In the genomic region with DNA sequence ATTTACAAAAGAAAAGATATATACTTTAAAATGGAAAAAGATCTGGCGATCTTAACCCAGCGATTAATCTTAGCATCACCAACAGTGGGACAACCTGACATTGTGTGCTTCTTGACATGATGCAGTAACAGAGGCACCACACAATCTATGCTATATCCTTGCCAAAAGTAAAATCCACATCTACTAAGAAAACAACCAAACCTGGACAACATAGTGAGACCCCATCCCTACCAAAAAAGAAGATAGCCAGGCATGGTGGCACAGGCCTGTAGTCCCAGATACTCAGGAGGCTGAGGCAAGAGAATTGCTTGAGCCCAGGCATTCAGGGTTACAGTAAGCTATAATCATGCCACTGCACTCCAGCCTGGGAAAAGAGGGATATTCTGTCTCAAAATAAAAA, we compare ENCODE assay signal across 31 cellular contexts.
"Had no signal": no experiment of that assay in that cellular context is flagged by ENCODE, and none has a peak within 500 bp of the region (broad histone marks: within the 10 kb centered on the region; RNA-seq: fewer than 3 reads in every experiment).

No MANE protein-coding gene starts in this region.

- H3K4me3 Mint-ChIP-seq: activated CD4-positive, alpha-beta memory T cell treated with anti-CD3 and anti-CD28 coated beads for 36 hours; activated CD4-positive, alpha-beta T cell treated with anti-CD3 and anti-CD28 coated beads for 36 hours; activated CD4-positive, alpha-beta T cell treated with anti-CD3 and anti-CD28 coated beads, Interleukin-2, amount 10 ng/mL, durations not matched to agents 24 days and 14 days; activated CD8-positive, alpha-beta memory T cell treated with anti-CD3 and anti-CD28 coated beads, Interleukin-2, amount 10 ng/mL, durations not matched to agents 7 days and 5 days; activated CD8-positive, alpha-beta T cell treated with anti-CD3 and anti-CD28 coated beads, Interleukin-2, amount 10 ng/mL, durations not matched to agents 7 days and 5 days; activated naive CD4-positive, alpha-beta T cell treated with anti-CD3 and anti-CD28 coated beads for 36 hours; activated naive CD4-positive, alpha-beta T cell treated with anti-CD3 and anti-CD28 coated beads, Interleukin-2, amount 50 U/mL, for 24 hours; activated naive CD8-positive, alpha-beta T cell treated with anti-CD3 and anti-CD28 coated beads, Interleukin-2, amount 10 ng/mL, durations not matched to agents 7 days and 5 days; activated T-cell treated with anti-CD3 and anti-CD28 coated beads, Interleukin-2, amount 50 U/mL, for 4 hours; central memory CD8-positive, alpha-beta T cell; effector memory CD8-positive, alpha-beta T cell had no signal

- H3K27me3 Mint-ChIP-seq: activated CD4-positive, alpha-beta memory T cell treated with anti-CD3 and anti-CD28 coated beads for 36 hours; activated CD4-positive, alpha-beta T cell treated with anti-CD3 and anti-CD28 coated beads for 36 hours; activated CD4-positive, alpha-beta T cell treated with anti-CD3 and anti-CD28 coated beads, Interleukin-2, amount 10 ng/mL, durations not matched to agents 24 days and 14 days; activated CD8-positive, alpha-beta memory T cell treated with anti-CD3 and anti-CD28 coated beads, Interleukin-2, amount 10 ng/mL, durations not matched to agents 7 days and 5 days; activated naive CD4-positive, alpha-beta T cell treated with anti-CD3 and anti-CD28 coated beads, Interleukin-2, amount 50 U/mL, for 24 hours; activated naive CD8-positive, alpha-beta T cell treated with anti-CD3 and anti-CD28 coated beads, Interleukin-2, amount 10 ng/mL, durations not matched to agents 7 days and 5 days; central memory CD8-positive, alpha-beta T cell; effector memory CD8-positive, alpha-beta T cell had no signal

- H3K4me1 Mint-ChIP-seq: activated CD4-positive, alpha-beta T cell treated with anti-CD3 and anti-CD28 coated beads for 36 hours; activated CD4-positive, alpha-beta T cell treated with anti-CD3 and anti-CD28 coated beads, Interleukin-2, amount 10 ng/mL, durations not matched to agents 24 days and 14 days; activated CD8-positive, alpha-beta memory T cell treated with anti-CD3 and anti-CD28 coated beads, Interleukin-2, amount 10 ng/mL, durations not matched to agents 7 days and 5 days; central memory CD8-positive, alpha-beta T cell had no signal

- H3K9me3 Mint-ChIP-seq: activated CD4-positive, alpha-beta memory T cell treated with anti-CD3 and anti-CD28 coated beads for 36 hours; activated CD4-positive, alpha-beta T cell treated with anti-CD3 and anti-CD28 coated beads, Interleukin-2, amount 10 ng/mL, durations not matched to agents 24 days and 14 days; activated naive CD4-positive, alpha-beta T cell treated with anti-CD3 and anti-CD28 coated beads for 36 hours; activated naive CD4-positive, alpha-beta T cell treated with anti-CD3 and anti-CD28 coated beads, Interleukin-2, amount 50 U/mL, for 24 hours; activated naive CD8-positive, alpha-beta T cell treated with anti-CD3 and anti-CD28 coated beads, Interleukin-2, amount 10 ng/mL, durations not matched to agents 7 days and 5 days; activated T-cell treated with anti-CD3 and anti-CD28 coated beads, Interleukin-2, amount 50 U/mL, for 4 hours; activated T-helper 2 cell treated with anti-CD3 and anti-CD28 coated beads, Interferon-gamma antibody, Interleukin-2, Interleukin-4, amounts not matched to agents 10 μg/mL and 5 μg/mL and 100 μg/mL, durations not matched to agents 14 hours and 24 hours and 36 hours; central memory CD8-positive, alpha-beta T cell; effector memory CD8-positive, alpha-beta T cell had no signal

- H3K4me1 ChIP-seq: foreskin keratinocyte, gastrocnemius medialis, heart left ventricle had no signal

- DNase-seq: activated CD4-positive, alpha-beta memory T cell treated with anti-CD3 and anti-CD28 coated beads for 36 hours; activated CD4-positive, alpha-beta T cell treated with anti-CD3 and anti-CD28 coated beads for 36 hours; activated CD4-positive, alpha-beta T cell treated with anti-CD3 and anti-CD28 coated beads, Interleukin-2, amount 10 ng/mL, durations not matched to agents 24 days and 14 days; activated CD4-positive, CD25-positive, alpha-beta regulatory T cell; activated CD4-positive, CD25-positive, alpha-beta regulatory T cell treated with anti-CD3 and anti-CD28 coated beads, Interleukin-2, amount 50 U/mL, for 72 hours; activated CD8-positive, alpha-beta memory T cell treated with anti-CD3 and anti-CD28 coated beads, Interleukin-2, amount 10 ng/mL, durations not matched to agents 7 days and 5 days; activated CD8-positive, alpha-beta memory T cell treated with anti-CD3 and anti-CD28 coated beads, Interleukin-2, amount 50 U/mL, for 4 hours; activated CD8-positive, alpha-beta T cell treated with anti-CD3 and anti-CD28 coated beads, Interleukin-2, amount 10 ng/mL, durations not matched to agents 7 days and 5 days; activated effector memory CD4-positive, alpha-beta T cell treated with anti-CD3 and anti-CD28 coated beads, Interleukin-2, amount 50 U/mL, for 16 hours; activated naive CD4-positive, alpha-beta T cell treated with anti-CD3 and anti-CD28 coated beads for 36 hours; activated naive CD8-positive, alpha-beta T cell treated with anti-CD3 and anti-CD28 coated beads, Interleukin-2, amount 10 ng/mL, durations not matched to agents 7 days and 5 days; activated T-cell treated with anti-CD3 and anti-CD28 coated beads, Interleukin-2, amount 50 U/mL, for 4 hours; amniotic stem cell; anterior cingulate cortex; brain microvascular endothelial cell; cortex of kidney; effector CD4-positive, alpha-beta T cell; effector memory CD8-positive, alpha-beta T cell; erythroblast; foreskin keratinocyte; gastrocnemius medialis; glutamatergic neuron; heart left ventricle; T-helper 2 cell had no signal

- ATAC-seq: activated CD4-positive, alpha-beta T cell treated with anti-CD3 and anti-CD28 coated beads for 36 hours; activated CD8-positive, alpha-beta memory T cell treated with anti-CD3 and anti-CD28 coated beads, Interleukin-2, amount 10 ng/mL, durations not matched to agents 7 days and 5 days; activated CD8-positive, alpha-beta T cell treated with anti-CD3 and anti-CD28 coated beads, Interleukin-2, amount 10 ng/mL, durations not matched to agents 7 days and 5 days; activated T-cell treated with anti-CD3 and anti-CD28 coated beads, Interleukin-2, amount 50 U/mL, for 4 hours; effector memory CD8-positive, alpha-beta T cell; foreskin keratinocyte; gastrocnemius medialis; heart left ventricle had no signal

- H3K27me3 ChIP-seq: brain microvascular endothelial cell, esophagus muscularis mucosa, foreskin keratinocyte, gastrocnemius medialis, heart left ventricle had no signal

- FAIRE-seq: astrocyte, bronchial epithelial cell, colon had no signal

- H3K9me3 ChIP-seq: esophagus muscularis mucosa, gastrocnemius medialis, heart left ventricle had no signal

- H3K4me3 ChIP-seq: esophagus muscularis mucosa, gastrocnemius medialis, heart left ventricle had no signal

- H3K27ac ChIP-seq: brain microvascular endothelial cell, esophagus muscularis mucosa, foreskin keratinocyte, gastrocnemius medialis, heart left ventricle had no signal

- H3K36me3 ChIP-seq: brain microvascular endothelial cell, gastrocnemius medialis had no signal

- H3K27ac Mint-ChIP-seq: activated CD4-positive, alpha-beta memory T cell treated with anti-CD3 and anti-CD28 coated beads for 36 hours; activated CD8-positive, alpha-beta memory T cell treated with anti-CD3 and anti-CD28 coated beads, Interleukin-2, amount 10 ng/mL, durations not matched to agents 7 days and 5 days; activated naive CD8-positive, alpha-beta T cell treated with anti-CD3 and anti-CD28 coated beads, Interleukin-2, amount 10 ng/mL, durations not matched to agents 7 days and 5 days had no signal
